In the genomic region with DNA sequence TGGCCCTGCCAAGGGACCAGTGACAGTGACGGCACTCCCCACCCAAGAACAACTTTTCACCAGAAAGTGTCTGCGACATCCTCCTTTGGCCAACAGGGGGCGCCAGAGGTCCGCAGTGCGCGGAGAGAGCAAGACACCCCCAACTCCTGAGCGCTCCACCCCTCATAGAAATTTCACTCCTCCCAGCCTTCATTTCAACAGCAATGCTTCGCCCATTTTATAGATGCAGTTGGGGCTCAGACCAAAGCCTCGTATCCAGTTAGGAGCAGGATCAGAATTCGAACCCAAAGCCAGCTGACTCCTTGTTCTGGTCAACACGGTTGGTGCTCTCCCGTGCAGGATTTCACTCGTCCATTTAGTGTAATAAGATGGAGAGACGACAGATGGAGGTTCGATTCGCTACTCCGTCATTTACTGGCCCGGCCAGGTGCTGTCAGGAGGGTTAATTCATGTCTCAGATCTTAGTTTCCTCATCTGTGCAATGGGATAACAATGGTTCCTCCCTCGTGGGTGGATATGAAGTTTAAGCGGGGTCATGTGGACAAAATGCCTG, we compare ENCODE assay signal across 7 cellular contexts. TPM values are rescaled to one million over a fixed set of nuclear protein-coding genes. Genes with fewer than 3 reads are reported as not detected.
A peak's percentile ranks its signal among the peaks of the same experiment; 100 is the strongest.
DNase-seq lines count a peak whose midpoint lies in the region; ATAC-seq, FAIRE-seq and TF ChIP-seq lines count a peak whose summit lies in the region.

No MANE protein-coding gene starts in this region.

- POLR2A ChIA-PET in GM12878 (lab: Charles Lee): no interaction called here

- no TSS peak for BruUV-seq in GM12878 (replicated peaks; lab: Mats Ljungman, UMichigan)

- SMC1A ChIA-PET in GM12878 (lab: Charles Lee; ENCODE audit: uncharacterized antibody, unreplicated experiment): interaction anchor here (0.9 to 5.4 kb wide), 8 partner anchors 45 to 526 kb away, joined by 3 to 40 read pairs (median 4); no protein-coding TSS in a partner anchor

- H3K4me1 ChIP-seq in GM12878 (ENCODE audit: control insufficient read depth, insufficient read depth, low read length) (peaks cover 11% of the 10 kb centered on the region), iPS-15b (ENCODE audit: control insufficient read depth, insufficient read depth, low read length) (peaks cover 9% of the 10 kb centered on the region), spleen (peaks cover 9 to 58% (median 42%) of the 10 kb centered on the region in 6 donors)

- peak; percentile 87 for TF ChIP-seq RAD21 in GM12878 (IDR thresholded peaks at IDR 0.05; ENCODE audit: insufficient read depth, low read depth, low read length)

- peaks cover 7% of the 10 kb centered on the region for H3K79me2 ChIP-seq in GM12878 (ENCODE audit: control insufficient read depth, insufficient read depth, low read length)

- no peak for TF ChIP-seq EP300 in GM12878 (IDR thresholded peaks at IDR 0.05; ENCODE audit: borderline replicate concordance in 1 of 2, control insufficient read depth in 1 of 2, low read depth in 2 of 2, low read length in 2 of 2)

- WGBS in GM12878 (ENCODE audit: insufficient coverage, insufficient replicate concordance, low lambda C conversion rate, missing lambda C conversion rate): 30% methylated on average over 20 of the region's 20 CpGs
- 16 to 23% (median 19%) methylated on average over 20 of the region's 20 CpGs for WGBS in spleen, 5 donors

- in situ Hi-C loops in GM13977 (cut with MboI; ENCODE audit: low pct_unique_long_range_greater_than_20kb, low sequenced_read_pairs, unreplicated experiment): loop anchor here (10.0 to 25.0 kb wide), 2 partner anchors 131 to 379 kb away; a partner anchor contains a TSS
- in situ Hi-C loops in GM12878 (cut with MboI): loop anchor here (5.0 kb wide), 1 partner anchor 129 kb away; a partner anchor contains a TSS

- peak; percentile 86 for DNase-seq in GM13977 (ENCODE audit: low spot score)
- DNase-seq in NCI-H2029 (lab: John Stamatoyannopoulos, UW): peak; percentile 45
- peak; percentile 72 for DNase-seq in UCSD-AML1 (lab: John Stamatoyannopoulos, UW; ENCODE audit: unreplicated experiment)
- DNase-seq in GM12878 (ENCODE audit: low read depth, low spot score): no peak
- peak; percentile 94 for DNase-seq in spleen

- no peaks in the 10 kb centered on the region for H4K20me1 ChIP-seq in GM12878 (ENCODE audit: control insufficient read depth, insufficient read depth)

- CTCF ChIA-PET in GM12878 (lab: Yijun Ruan, JAX): interaction anchor here (0.8 to 6.5 kb wide), 37 partner anchors 9 to 734 kb away, joined by 3 to 104 read pairs (median 5); a partner anchor contains a TSS

- intact Hi-C loops in GM12878 (cut with micrococcal nuclease; ENCODE audit: unreplicated experiment) (loop anchor here (1.0 to 5.0 kb wide), 9 partner anchors 64 to 527 kb away; a partner anchor contains a TSS), spleen (cut with DNase I; ENCODE audit: low total_unique reads) (loop anchor here (5.0 to 10.0 kb wide), 2 partner anchors 129 to 531 kb away; a partner anchor contains a TSS)

- H3K4me3 ChIP-seq in GM12878 (peak overlapping the region; percentile 51; the same call in 1 of the 2 replicates), iPS-15b (ENCODE audit: low read depth, low read length) (peak overlapping the region; percentile 41), spleen (peak overlapping the region in 2 of 8 donors; percentile 46)

- H3K27ac ChIP-seq in GM12878 (ENCODE audit: control insufficient read depth, insufficient read depth) (no peak overlapping the region), spleen (no peak overlapping the region)

- no peak for TF ChIP-seq POLR2A in GM12878 (IDR thresholded peaks at IDR 0.05; ENCODE audit: low read depth, low read length)
- no peak for TF ChIP-seq POLR2A in spleen (IDR thresholded peaks at IDR 0.05)

- TF ChIP-seq CTCF in GM13977 (IDR thresholded peaks at IDR 0.05; ENCODE audit: extremely low read depth, insufficient read depth, missing control alignments) (peak; percentile 87), GM12878 (IDR thresholded peaks at IDR 0.05 in 2 of 3, conservative IDR thresholded peaks at IDR 0.05 in 1 of 3; ENCODE audit: control insufficient read depth in 2 of 3, extremely low read depth in 1 of 3, insufficient read depth in 1 of 3, low read depth in 3 of 3, low read length in 3 of 3) (peak; percentile 84 to 94 (median 89)), spleen (IDR thresholded peaks at IDR 0.05 in 8 of 11, conservative IDR thresholded peaks at IDR 0.05 in 3 of 11) (peak; percentile 67 to 90 (median 85))

- H3K9ac ChIP-seq in GM12878 (ENCODE audit: control insufficient read depth, insufficient read depth, low read length) (no peak overlapping the region), iPS-15b (ENCODE audit: low read depth, low read length) (no peak overlapping the region)

- H3K4me2 ChIP-seq in GM12878 (ENCODE audit: control insufficient read depth, insufficient read depth): peak overlapping the region; percentile 86

- RAD21 ChIA-PET in GM12878 (lab: Charles Lee; ENCODE audit: unreplicated experiment): interaction anchor here (1.0 to 5.0 kb wide), 6 partner anchors 48 to 389 kb away, joined by 3 to 57 read pairs (median 8); a partner anchor contains a TSS

- peak overlapping the region; percentile 79 for H2AFZ ChIP-seq in GM12878 (ENCODE audit: control insufficient read depth, low read depth, low read length)

- peak; percentile 44 for ATAC-seq in GM12878
- ATAC-seq in HG03135 (IDR thresholded peaks at IDR 0.05; ENCODE audit: unreplicated experiment): no peak

- H3K36me3 ChIP-seq in GM12878 (ENCODE audit: control insufficient read depth in 2 of 2, insufficient read depth in 2 of 2, low read length in 1 of 2) (peaks cover 0 to 7% of the 10 kb centered on the region in 2 experiments; a peak in 1 of 4 replicates), iPS-15b (ENCODE audit: control insufficient read depth, insufficient read depth, low read length) (peaks cover 11% of the 10 kb centered on the region), spleen (peaks cover 0 to 17% (median 14%) of the 10 kb centered on the region in 6 donors)

- H3K27me3 ChIP-seq in GM12878 (replicated peaks in 1 of 2; ENCODE audit: control insufficient read depth in 2 of 2, insufficient read depth in 2 of 2, low read length in 1 of 2): no peaks in the 10 kb centered on the region; a peak in 1 of 4 replicates
- H3K27me3 ChIP-seq in iPS-15b (ENCODE audit: control insufficient read depth, insufficient read depth, low read length): peaks cover 9% of the 10 kb centered on the region
- peaks cover 0 to 26% (median 0%) of the 10 kb centered on the region in 7 donors for H3K27me3 ChIP-seq in spleen (replicated peaks in 1 of 7)

- H3K9me3 ChIP-seq in GM12878 (replicated peaks; ENCODE audit: control insufficient read depth, insufficient read depth, low read length): no peaks in the 10 kb centered on the region
- H3K9me3 ChIP-seq in iPS-15b (ENCODE audit: control insufficient read depth, insufficient read depth, low read length): no peaks in the 10 kb centered on the region
- no peaks in the 10 kb centered on the region for H3K9me3 ChIP-seq in spleen

- peak; percentile 61 for FAIRE-seq in GM12878 (lab: Jason Lieb, UNC)

RNA-seq across cellular contexts. Expression of a gene that starts 2.4 kb away (rescaled TPM):
- 52.1 and 61.3 TPM in 2 replicates for total RNA-seq in GM12878 (2013; cell fraction: nucleolus; rRNA removed)
- total RNA-seq in GM12878 (2014; rRNA removed): 64.6 and 73.9 TPM in 2 replicates
- total RNA-seq in GM12878 (2014; rRNA removed; fragmentation: Illumina TruSeq; extraction: Trizol): 50.3 and 51.0 TPM in 2 replicates
- total RNA-seq in GM12878 (2021): 52.8 and 59.2 TPM in 2 replicates
- 49.5 TPM for polyA plus RNA-seq in GM12878 (2011; ENCODE audit: low read depth)
- polyA plus RNA-seq in GM12878 (2011; rRNA removed): 75.2 and 85.6 TPM in 2 replicates
- 96.7 and 104 TPM in 2 replicates for polyA plus RNA-seq in GM12878 (2011; cell fraction: cytosol; rRNA removed)
- polyA plus RNA-seq in GM12878 (2011; cell fraction: nucleus; rRNA removed): 62.5 and 70.9 TPM in 2 replicates
- 44.6 and 45.2 TPM in 2 replicates for polyA plus RNA-seq in GM12878 (2012)
- 39.7 and 50.9 TPM in 2 replicates for polyA plus RNA-seq in GM12878 (2014; fragmentation: Illumina TruSeq; extraction: Trizol)
- polyA plus RNA-seq in GM12878 (2014; fragmentation: Nextera tagmentation; extraction: Ambion mirVana): 100 to 1,000 TPM; 217 to 234 TPM
- 69.0 and 81.8 TPM in 2 replicates for polyA plus RNA-seq in GM12878 (2014; rRNA removed)
- 100 to 1,000 TPM; 138 to 148 TPM for polyA plus RNA-seq in GM12878 (2016; fragmentation: Nextera tagmentation; extraction: Ambion mirVana)
- polyA minus RNA-seq in GM12878 (2011; rRNA and poly(A)+ RNA removed): 44.5 and 53.5 TPM in 2 replicates
- 15.4 and 22.2 TPM in 2 replicates for polyA minus RNA-seq in GM12878 (2011; cell fraction: cytosol; rRNA and poly(A)+ RNA removed)
- 23.5 and 41.2 TPM in 2 replicates for polyA minus RNA-seq in GM12878 (2011; cell fraction: nucleus; rRNA and poly(A)+ RNA removed)
- 10 to 100 TPM; 28.1 to 54.0 (median 40.1) TPM for total RNA-seq in spleen
- polyA plus RNA-seq in spleen: 10 to 100 TPM; 77.6 to 84.1 (median 78.5) TPM

RNA-seq across cellular contexts. Expression of a gene that starts 49.4 kb away (rescaled TPM):
- 154 and 205 TPM in 2 replicates for total RNA-seq in GM12878 (2013; cell fraction: nucleolus; rRNA removed)
- total RNA-seq in GM12878 (2014; rRNA removed) (39.6 and 48.2 TPM in 2 replicates), GM12878 (2014; rRNA removed; fragmentation: Illumina TruSeq; extraction: Trizol) (43.9 and 52.5 TPM in 2 replicates), GM12878 (2021) (118 and 127 TPM in 2 replicates), spleen (100 to 1,000 TPM; 172 to 428 (median 248) TPM)
- 117 TPM for polyA plus RNA-seq in GM12878 (2011; ENCODE audit: low read depth)
- polyA plus RNA-seq in GM12878 (2011; rRNA removed) (64.4 and 70.8 TPM in 2 replicates), GM12878 (2014; fragmentation: Illumina TruSeq; extraction: Trizol) (91.2 and 98.5 TPM in 2 replicates), GM12878 (2014; fragmentation: Nextera tagmentation; extraction: Ambion mirVana) (10 to 100 TPM; 55.3 to 58.3 TPM), GM12878 (2014; rRNA removed) (56.5 and 57.1 TPM in 2 replicates), GM12878 (2016; fragmentation: Nextera tagmentation; extraction: Ambion mirVana) (100 to 1,000 TPM; 109 to 116 TPM), spleen (100 to 1,000 TPM; 101 to 134 (median 125) TPM)
- 58.1 and 78.0 TPM in 2 replicates for polyA plus RNA-seq in GM12878 (2011; cell fraction: cytosol; rRNA removed)
- polyA plus RNA-seq in GM12878 (2011; cell fraction: nucleus; rRNA removed): 78.8 and 95.4 TPM in 2 replicates
- 94.3 and 111 TPM in 2 replicates for polyA plus RNA-seq in GM12878 (2012)
- polyA minus RNA-seq in GM12878 (2011; rRNA and poly(A)+ RNA removed): 170 and 195 TPM in 2 replicates
- polyA minus RNA-seq in GM12878 (2011; cell fraction: cytosol; rRNA and poly(A)+ RNA removed): 47.6 and 72.4 TPM in 2 replicates
- polyA minus RNA-seq in GM12878 (2011; cell fraction: nucleus; rRNA and poly(A)+ RNA removed): 36.5 and 53.0 TPM in 2 replicates

RNA-seq across cellular contexts. Expression of a gene that starts 54.6 kb away (rescaled TPM):
- 7.3 and 7.8 TPM in 2 replicates for total RNA-seq in GM12878 (2013; cell fraction: nucleolus; rRNA removed)
- total RNA-seq in GM12878 (2014; rRNA removed) (43.2 and 47.8 TPM in 2 replicates), GM12878 (2014; rRNA removed; fragmentation: Illumina TruSeq; extraction: Trizol) (35.6 and 38.6 TPM in 2 replicates), GM12878 (2021) (30.0 and 32.1 TPM in 2 replicates), spleen (10 to 100 TPM; 18.6 to 24.0 (median 20.2) TPM)
- polyA plus RNA-seq in GM12878 (2011; ENCODE audit: low read depth): 27.7 TPM
- polyA plus RNA-seq in GM12878 (2011; rRNA removed) (50.2 and 66.1 TPM in 2 replicates), GM12878 (2014; fragmentation: Illumina TruSeq; extraction: Trizol) (38.0 and 38.1 TPM in 2 replicates), GM12878 (2014; fragmentation: Nextera tagmentation; extraction: Ambion mirVana) (10 to 100 TPM; 24.8 to 32.8 TPM), GM12878 (2014; rRNA removed) (30.4 and 37.6 TPM in 2 replicates), GM12878 (2016; fragmentation: Nextera tagmentation; extraction: Ambion mirVana) (10 to 100 TPM; 66.1 to 69.3 TPM), spleen (10 to 100 TPM; 29.2 to 34.6 (median 32.5) TPM)
- 21.2 and 24.5 TPM in 2 replicates for polyA plus RNA-seq in GM12878 (2011; cell fraction: cytosol; rRNA removed)
- polyA plus RNA-seq in GM12878 (2011; cell fraction: nucleus; rRNA removed): 14.0 and 14.8 TPM in 2 replicates
- 32.5 and 37.3 TPM in 2 replicates for polyA plus RNA-seq in GM12878 (2012)
- polyA minus RNA-seq in GM12878 (2011; rRNA and poly(A)+ RNA removed): 17.8 and 19.7 TPM in 2 replicates
- polyA minus RNA-seq in GM12878 (2011; cell fraction: cytosol; rRNA and poly(A)+ RNA removed): 8.3 and 12.7 TPM in 2 replicates
- polyA minus RNA-seq in GM12878 (2011; cell fraction: nucleus; rRNA and poly(A)+ RNA removed): 3.7 and 6.5 TPM in 2 replicates

RNA-seq across cellular contexts. Expression of a gene that starts 56.9 kb away (rescaled TPM):
- 7.5 and 8.0 TPM in 2 replicates for total RNA-seq in GM12878 (2013; cell fraction: nucleolus; rRNA removed)
- 0.56 and 1.1 TPM in 2 replicates for total RNA-seq in GM12878 (2014; rRNA removed)
- 0.72 and 0.88 TPM in 2 replicates for total RNA-seq in GM12878 (2014; rRNA removed; fragmentation: Illumina TruSeq; extraction: Trizol)
- 2.3 and 2.4 TPM in 2 replicates for total RNA-seq in GM12878 (2021)
- polyA plus RNA-seq in GM12878 (2011; ENCODE audit: low read depth): 0.49 TPM
- 2.2 and 2.3 TPM in 2 replicates for polyA plus RNA-seq in GM12878 (2011; rRNA removed)
- 1.9 and 3.5 TPM in 2 replicates for polyA plus RNA-seq in GM12878 (2011; cell fraction: cytosol; rRNA removed)
- 6.2 and 8.7 TPM in 2 replicates for polyA plus RNA-seq in GM12878 (2011; cell fraction: nucleus; rRNA removed)
- 1.0 and 1.9 TPM in 2 replicates for polyA plus RNA-seq in GM12878 (2012)
- 0.84 and 1.1 TPM in 2 replicates for polyA plus RNA-seq in GM12878 (2014; fragmentation: Illumina TruSeq; extraction: Trizol)
- polyA plus RNA-seq in GM12878 (2014; fragmentation: Nextera tagmentation; extraction: Ambion mirVana): not detected
- 0.88 and 0.93 TPM in 2 replicates for polyA plus RNA-seq in GM12878 (2014; rRNA removed)
- polyA plus RNA-seq in GM12878 (2016; fragmentation: Nextera tagmentation; extraction: Ambion mirVana): under 1 TPM; 0.16 to 0.23 TPM
- 3.1 and 3.4 TPM in 2 replicates for polyA minus RNA-seq in GM12878 (2011; rRNA and poly(A)+ RNA removed)
- polyA minus RNA-seq in GM12878 (2011; cell fraction: cytosol; rRNA and poly(A)+ RNA removed): 0.42 and 1.2 TPM in 2 replicates
- 2.5 and 2.6 TPM in 2 replicates for polyA minus RNA-seq in GM12878 (2011; cell fraction: nucleus; rRNA and poly(A)+ RNA removed)
- 1 to 10 TPM in 1 of 7 donors, under 1 TPM in 5, not detected in 1; 0.27 to 1.2 (median 0.60) TPM for total RNA-seq in spleen
- 1 to 10 TPM in 1 of 3 donors, under 1 TPM in 2; 0.49 to 2.8 (median 0.57) TPM for polyA plus RNA-seq in spleen
